Comparison of ENCODE assay signal across 1 cellular context in the genomic region with DNA sequence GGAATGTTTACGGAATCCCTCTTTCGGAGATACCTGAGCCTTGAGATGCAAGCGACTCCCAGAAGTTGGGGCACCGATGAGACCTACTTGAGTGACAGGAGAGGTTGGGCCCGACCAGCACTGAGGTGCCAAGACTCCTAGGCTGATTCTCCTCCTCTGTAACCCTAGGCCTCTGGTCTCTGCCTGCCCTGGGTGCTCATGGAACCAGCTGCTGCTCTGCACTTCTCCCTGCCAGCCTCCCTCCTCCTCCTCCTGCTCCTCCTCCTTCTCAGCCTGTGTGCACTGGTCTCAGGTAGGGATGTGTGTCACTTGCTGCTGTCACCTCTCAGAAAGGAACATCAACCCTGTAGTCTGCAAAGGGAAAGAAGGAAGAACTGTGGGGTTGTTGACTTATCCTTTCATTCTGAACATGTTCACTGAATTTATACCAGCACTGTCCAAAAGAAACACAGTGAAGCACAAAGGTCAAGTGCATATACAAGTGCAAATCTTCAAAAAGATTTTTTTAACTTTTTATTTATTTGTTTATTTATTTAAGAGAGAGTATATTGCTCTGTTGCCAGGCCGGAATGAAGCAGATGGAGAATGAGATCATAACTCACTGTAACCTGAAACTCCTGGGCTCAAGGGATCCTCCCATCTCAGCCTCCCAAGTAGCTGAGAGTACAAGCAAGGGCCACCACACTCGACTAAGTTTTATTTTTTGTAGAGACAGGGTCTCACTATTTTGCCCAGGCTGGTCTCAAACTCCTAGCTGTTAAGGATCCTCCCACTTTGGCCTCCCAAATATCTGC.
A peak's percentile ranks its signal among the peaks of the same experiment; 100 is the strongest.
TF ChIP-seq lines count a peak whose summit lies in the region.

No MANE protein-coding gene starts in this region.

TF ChIP-seq in K562, 482 proteins besides CTCF, POLR2A, EP300 and RAD21 (continued from another document and continues in another):
- TF ChIP-seq, protein P1, sequence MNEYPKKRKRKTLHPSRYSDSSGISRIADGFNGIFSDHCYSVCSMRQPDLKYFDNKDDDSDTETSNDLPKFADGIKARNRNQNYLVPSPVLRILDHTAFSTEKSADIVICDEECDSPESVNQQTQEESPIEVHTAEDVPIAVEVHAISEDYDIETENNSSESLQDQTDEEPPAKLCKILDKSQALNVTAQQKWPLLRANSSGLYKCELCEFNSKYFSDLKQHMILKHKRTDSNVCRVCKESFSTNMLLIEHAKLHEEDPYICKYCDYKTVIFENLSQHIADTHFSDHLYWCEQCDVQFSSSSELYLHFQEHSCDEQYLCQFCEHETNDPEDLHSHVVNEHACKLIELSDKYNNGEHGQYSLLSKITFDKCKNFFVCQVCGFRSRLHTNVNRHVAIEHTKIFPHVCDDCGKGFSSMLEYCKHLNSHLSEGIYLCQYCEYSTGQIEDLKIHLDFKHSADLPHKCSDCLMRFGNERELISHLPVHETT (CRISPR knock-in tag; conservative IDR thresholded peaks at IDR 0.05 in 1 of 2, IDR thresholded peaks at IDR 0.05 in 1 of 2), result 0 out of 4 replicates have a peak, but pooled peaks of 1 of the 2 experiments have one; percentile 7
- TF ChIP-seq MCM5 (IDR thresholded peaks at IDR 0.05; ENCODE audit: low read depth) (no peak), NCOR1 (IDR thresholded peaks at IDR 0.05) (no peak), ZNF785 (CRISPR knock-in tag; IDR thresholded peaks at IDR 0.05) (no peak), ZNF3 (CRISPR knock-in tag; IDR thresholded peaks at IDR 0.05) (no peak), ETV5 (CRISPR knock-in tag; IDR thresholded peaks at IDR 0.05; ENCODE audit: low read depth) (no peak), CREBBP (IDR thresholded peaks at IDR 0.05; ENCODE audit: low read depth, low read length) (no peak), RBM25 (IDR thresholded peaks at IDR 0.05; ENCODE audit: low read depth, low read length, severe bottlenecking) (peak; percentile 28), POLR3G (IDR thresholded peaks at IDR 0.05; ENCODE audit: extremely low read depth, insufficient read length, insufficient replicate concordance) (no peak), ILF3 (IDR thresholded peaks at IDR 0.05; ENCODE audit: borderline replicate concordance) (no peak), PCBP1 (IDR thresholded peaks at IDR 0.05; ENCODE audit: low read depth, low read length, poor library complexity, severe bottlenecking) (no peak), SIN3B (IDR thresholded peaks at IDR 0.05; ENCODE audit: low read depth) (no peak), NR4A1 (CRISPR knock-in tag; IDR thresholded peaks at IDR 0.05) (no peak), NR4A1 (tag; IDR thresholded peaks at IDR 0.05) (no peak), RFX7 (CRISPR knock-in tag; IDR thresholded peaks at IDR 0.05) (no peak), TOE1 (IDR thresholded peaks at IDR 0.05; ENCODE audit: borderline replicate concordance) (no peak), TOE1 (CRISPR knock-in tag; IDR thresholded peaks at IDR 0.05; ENCODE audit: borderline replicate concordance, low read depth) (no peak), CHD2 (IDR thresholded peaks at IDR 0.05; ENCODE audit: low read depth, low read length) (no peak), TCF7L2 (IDR thresholded peaks at IDR 0.05; ENCODE audit: low read depth, low read length) (no peak), MTA3 (IDR thresholded peaks at IDR 0.05; ENCODE audit: borderline replicate concordance) (no peak; the same call in 1 of the 2 replicates), ZFX (CRISPR knock-in tag; IDR thresholded peaks at IDR 0.05) (peak; percentile 94), FOXJ2 (tag; IDR thresholded peaks at IDR 0.05) (0 out of 2 replicates have a peak, but pooled peaks have one; percentile 28), BCOR (IDR thresholded peaks at IDR 0.05) (no peak)
- TF ChIP-seq, protein P2, sequence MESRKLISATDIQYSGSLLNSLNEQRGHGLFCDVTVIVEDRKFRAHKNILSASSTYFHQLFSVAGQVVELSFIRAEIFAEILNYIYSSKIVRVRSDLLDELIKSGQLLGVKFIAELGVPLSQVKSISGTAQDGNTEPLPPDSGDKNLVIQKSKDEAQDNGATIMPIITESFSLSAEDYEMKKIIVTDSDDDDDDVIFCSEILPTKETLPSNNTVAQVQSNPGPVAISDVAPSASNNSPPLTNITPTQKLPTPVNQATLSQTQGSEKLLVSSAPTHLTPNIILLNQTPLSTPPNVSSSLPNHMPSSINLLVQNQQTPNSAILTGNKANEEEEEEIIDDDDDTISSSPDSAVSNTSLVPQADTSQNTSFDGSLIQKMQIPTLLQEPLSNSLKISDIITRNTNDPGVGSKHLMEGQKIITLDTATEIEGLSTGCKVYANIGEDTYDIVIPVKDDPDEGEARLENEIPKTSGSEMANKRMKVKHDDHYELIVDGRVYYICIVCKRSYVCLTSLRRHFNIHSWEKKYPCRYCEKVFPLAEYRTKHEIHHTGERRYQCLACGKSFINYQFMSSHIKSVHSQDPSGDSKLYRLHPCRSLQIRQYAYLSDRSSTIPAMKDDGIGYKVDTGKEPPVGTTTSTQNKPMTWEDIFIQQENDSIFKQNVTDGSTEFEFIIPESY (CRISPR knock-in tag; IDR thresholded peaks at IDR 0.05), result no peak
- TF ChIP-seq, protein P3, sequence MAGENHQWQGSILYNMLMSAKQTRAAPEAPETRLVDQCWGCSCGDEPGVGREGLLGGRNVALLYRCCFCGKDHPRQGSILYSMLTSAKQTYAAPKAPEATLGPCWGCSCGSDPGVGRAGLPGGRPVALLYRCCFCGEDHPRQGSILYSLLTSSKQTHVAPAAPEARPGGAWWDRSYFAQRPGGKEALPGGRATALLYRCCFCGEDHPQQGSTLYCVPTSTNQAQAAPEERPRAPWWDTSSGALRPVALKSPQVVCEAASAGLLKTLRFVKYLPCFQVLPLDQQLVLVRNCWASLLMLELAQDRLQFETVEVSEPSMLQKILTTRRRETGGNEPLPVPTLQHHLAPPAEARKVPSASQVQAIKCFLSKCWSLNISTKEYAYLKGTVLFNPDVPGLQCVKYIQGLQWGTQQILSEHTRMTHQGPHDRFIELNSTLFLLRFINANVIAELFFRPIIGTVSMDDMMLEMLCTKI (IDR thresholded peaks at IDR 0.05; ENCODE audit: partially characterized antibody), result no peak
- TF ChIP-seq, protein P4, sequence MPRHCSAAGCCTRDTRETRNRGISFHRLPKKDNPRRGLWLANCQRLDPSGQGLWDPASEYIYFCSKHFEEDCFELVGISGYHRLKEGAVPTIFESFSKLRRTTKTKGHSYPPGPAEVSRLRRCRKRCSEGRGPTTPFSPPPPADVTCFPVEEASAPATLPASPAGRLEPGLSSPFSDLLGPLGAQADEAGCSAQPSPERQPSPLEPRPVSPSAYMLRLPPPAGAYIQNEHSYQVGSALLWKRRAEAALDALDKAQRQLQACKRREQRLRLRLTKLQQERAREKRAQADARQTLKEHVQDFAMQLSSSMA (CRISPR knock-in tag; IDR thresholded peaks at IDR 0.05), result no peak
- TF ChIP-seq, protein P5, sequence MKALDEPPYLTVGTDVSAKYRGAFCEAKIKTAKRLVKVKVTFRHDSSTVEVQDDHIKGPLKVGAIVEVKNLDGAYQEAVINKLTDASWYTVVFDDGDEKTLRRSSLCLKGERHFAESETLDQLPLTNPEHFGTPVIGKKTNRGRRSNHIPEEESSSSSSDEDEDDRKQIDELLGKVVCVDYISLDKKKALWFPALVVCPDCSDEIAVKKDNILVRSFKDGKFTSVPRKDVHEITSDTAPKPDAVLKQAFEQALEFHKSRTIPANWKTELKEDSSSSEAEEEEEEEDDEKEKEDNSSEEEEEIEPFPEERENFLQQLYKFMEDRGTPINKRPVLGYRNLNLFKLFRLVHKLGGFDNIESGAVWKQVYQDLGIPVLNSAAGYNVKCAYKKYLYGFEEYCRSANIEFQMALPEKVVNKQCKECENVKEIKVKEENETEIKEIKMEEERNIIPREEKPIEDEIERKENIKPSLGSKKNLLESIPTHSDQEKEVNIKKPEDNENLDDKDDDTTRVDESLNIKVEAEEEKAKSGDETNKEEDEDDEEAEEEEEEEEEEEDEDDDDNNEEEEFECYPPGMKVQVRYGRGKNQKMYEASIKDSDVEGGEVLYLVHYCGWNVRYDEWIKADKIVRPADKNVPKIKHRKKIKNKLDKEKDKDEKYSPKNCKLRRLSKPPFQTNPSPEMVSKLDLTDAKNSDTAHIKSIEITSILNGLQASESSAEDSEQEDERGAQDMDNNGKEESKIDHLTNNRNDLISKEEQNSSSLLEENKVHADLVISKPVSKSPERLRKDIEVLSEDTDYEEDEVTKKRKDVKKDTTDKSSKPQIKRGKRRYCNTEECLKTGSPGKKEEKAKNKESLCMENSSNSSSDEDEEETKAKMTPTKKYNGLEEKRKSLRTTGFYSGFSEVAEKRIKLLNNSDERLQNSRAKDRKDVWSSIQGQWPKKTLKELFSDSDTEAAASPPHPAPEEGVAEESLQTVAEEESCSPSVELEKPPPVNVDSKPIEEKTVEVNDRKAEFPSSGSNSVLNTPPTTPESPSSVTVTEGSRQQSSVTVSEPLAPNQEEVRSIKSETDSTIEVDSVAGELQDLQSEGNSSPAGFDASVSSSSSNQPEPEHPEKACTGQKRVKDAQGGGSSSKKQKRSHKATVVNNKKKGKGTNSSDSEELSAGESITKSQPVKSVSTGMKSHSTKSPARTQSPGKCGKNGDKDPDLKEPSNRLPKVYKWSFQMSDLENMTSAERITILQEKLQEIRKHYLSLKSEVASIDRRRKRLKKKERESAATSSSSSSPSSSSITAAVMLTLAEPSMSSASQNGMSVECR (CRISPR knock-in tag; IDR thresholded peaks at IDR 0.05), result peak; percentile 28; the same call in 1 of the 2 replicates
- TF ChIP-seq, protein P6, sequence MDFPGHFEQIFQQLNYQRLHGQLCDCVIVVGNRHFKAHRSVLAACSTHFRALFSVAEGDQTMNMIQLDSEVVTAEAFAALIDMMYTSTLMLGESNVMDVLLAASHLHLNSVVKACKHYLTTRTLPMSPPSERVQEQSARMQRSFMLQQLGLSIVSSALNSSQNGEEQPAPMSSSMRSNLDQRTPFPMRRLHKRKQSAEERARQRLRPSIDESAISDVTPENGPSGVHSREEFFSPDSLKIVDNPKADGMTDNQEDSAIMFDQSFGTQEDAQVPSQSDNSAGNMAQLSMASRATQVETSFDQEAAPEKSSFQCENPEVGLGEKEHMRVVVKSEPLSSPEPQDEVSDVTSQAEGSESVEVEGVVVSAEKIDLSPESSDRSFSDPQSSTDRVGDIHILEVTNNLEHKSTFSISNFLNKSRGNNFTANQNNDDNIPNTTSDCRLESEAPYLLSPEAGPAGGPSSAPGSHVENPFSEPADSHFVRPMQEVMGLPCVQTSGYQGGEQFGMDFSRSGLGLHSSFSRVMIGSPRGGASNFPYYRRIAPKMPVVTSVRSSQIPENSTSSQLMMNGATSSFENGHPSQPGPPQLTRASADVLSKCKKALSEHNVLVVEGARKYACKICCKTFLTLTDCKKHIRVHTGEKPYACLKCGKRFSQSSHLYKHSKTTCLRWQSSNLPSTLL (IDR thresholded peaks at IDR 0.05), result no peak
- TF ChIP-seq, protein P7, sequence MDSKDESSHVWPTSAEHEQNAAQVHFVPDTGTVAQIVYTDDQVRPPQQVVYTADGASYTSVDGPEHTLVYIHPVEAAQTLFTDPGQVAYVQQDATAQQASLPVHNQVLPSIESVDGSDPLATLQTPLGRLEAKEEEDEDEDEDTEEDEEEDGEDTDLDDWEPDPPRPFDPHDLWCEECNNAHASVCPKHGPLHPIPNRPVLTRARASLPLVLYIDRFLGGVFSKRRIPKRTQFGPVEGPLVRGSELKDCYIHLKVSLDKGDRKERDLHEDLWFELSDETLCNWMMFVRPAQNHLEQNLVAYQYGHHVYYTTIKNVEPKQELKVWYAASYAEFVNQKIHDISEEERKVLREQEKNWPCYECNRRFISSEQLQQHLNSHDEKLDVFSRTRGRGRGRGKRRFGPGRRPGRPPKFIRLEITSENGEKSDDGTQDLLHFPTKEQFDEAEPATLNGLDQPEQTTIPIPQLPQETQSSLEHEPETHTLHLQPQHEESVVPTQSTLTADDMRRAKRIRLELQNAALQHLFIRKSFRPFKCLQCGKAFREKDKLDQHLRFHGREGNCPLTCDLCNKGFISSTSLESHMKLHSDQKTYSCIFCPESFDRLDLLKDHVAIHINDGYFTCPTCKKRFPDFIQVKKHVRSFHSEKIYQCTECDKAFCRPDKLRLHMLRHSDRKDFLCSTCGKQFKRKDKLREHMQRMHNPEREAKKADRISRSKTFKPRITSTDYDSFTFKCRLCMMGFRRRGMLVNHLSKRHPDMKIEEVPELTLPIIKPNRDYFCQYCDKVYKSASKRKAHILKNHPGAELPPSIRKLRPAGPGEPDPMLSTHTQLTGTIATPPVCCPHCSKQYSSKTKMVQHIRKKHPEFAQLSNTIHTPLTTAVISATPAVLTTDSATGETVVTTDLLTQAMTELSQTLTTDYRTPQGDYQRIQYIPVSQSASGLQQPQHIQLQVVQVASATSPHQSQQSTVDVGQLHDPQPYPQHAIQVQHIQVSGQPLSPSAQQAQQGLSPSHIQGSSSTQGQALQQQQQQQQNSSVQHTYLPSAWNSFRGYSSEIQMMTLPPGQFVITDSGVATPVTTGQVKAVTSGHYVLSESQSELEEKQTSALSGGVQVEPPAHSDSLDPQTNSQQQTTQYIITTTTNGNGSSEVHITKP (IDR thresholded peaks at IDR 0.05; ENCODE audit: partially characterized antibody), result no peak
- TF ChIP-seq, protein P8, sequence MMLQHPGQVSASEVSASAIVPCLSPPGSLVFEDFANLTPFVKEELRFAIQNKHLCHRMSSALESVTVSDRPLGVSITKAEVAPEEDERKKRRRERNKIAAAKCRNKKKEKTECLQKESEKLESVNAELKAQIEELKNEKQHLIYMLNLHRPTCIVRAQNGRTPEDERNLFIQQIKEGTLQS (IDR thresholded peaks at IDR 0.05), result peak; percentile 84
- TF ChIP-seq, protein P8 (CRISPR knock-in tag; conservative IDR thresholded peaks at IDR 0.05), result 0 out of 2 replicates have a peak, but pooled peaks have one; percentile 42
- TF ChIP-seq, protein P9, sequence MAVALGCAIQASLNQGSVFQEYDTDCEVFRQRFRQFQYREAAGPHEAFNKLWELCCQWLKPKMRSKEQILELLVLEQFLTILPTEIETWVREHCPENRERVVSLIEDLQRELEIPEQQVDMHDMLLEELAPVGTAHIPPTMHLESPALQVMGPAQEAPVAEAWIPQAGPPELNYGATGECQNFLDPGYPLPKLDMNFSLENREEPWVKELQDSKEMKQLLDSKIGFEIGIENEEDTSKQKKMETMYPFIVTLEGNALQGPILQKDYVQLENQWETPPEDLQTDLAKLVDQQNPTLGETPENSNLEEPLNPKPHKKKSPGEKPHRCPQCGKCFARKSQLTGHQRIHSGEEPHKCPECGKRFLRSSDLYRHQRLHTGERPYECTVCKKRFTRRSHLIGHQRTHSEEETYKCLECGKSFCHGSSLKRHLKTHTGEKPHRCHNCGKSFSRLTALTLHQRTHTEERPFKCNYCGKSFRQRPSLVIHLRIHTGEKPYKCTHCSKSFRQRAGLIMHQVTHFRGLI (CRISPR knock-in tag; IDR thresholded peaks at IDR 0.05), result no peak
- TF ChIP-seq, protein P10, sequence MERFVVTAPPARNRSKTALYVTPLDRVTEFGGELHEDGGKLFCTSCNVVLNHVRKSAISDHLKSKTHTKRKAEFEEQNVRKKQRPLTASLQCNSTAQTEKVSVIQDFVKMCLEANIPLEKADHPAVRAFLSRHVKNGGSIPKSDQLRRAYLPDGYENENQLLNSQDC (CRISPR knock-in tag; IDR thresholded peaks at IDR 0.05), result no peak
- TF ChIP-seq, protein P11, sequence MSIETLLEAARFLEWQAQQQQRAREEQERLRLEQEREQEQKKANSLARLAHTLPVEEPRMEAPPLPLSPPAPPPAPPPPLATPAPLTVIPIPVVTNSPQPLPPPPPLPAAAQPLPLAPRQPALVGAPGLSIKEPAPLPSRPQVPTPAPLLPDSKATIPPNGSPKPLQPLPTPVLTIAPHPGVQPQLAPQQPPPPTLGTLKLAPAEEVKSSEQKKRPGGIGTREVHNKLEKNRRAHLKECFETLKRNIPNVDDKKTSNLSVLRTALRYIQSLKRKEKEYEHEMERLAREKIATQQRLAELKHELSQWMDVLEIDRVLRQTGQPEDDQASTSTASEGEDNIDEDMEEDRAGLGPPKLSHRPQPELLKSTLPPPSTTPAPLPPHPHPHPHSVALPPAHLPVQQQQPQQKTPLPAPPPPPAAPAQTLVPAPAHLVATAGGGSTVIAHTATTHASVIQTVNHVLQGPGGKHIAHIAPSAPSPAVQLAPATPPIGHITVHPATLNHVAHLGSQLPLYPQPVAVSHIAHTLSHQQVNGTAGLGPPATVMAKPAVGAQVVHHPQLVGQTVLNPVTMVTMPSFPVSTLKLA (conservative IDR thresholded peaks at IDR 0.05), result peak; percentile 33 to 56; a peak in 2 of 4 replicates
